13 cellular contexts compared by ENCODE assay signal in genomic region chr14:100063314-100063941, GRCh38. TPM values are rescaled to one million over a fixed set of nuclear protein-coding genes. Genes with fewer than 3 reads are reported as not detected.
DNase-seq lines count a peak whose midpoint lies in the region; ATAC-seq lines count a peak whose summit lies in the region.
"Had no signal": no experiment of that assay in that cellular context is flagged by ENCODE, and none has a peak within 500 bp of the region (broad histone marks: within the 10 kb centered on the region; RNA-seq: fewer than 3 reads in every experiment).

No MANE protein-coding gene starts in this region.

- H3K4me1 Mint-ChIP-seq in CD4-positive, alpha-beta memory T cell = peaks cover 53 to 97% (median 63%) of the 10 kb centered on the region in 4 donors
- H3K4me1 Mint-ChIP-seq in IgD-negative memory B cell = peaks cover 36 to 68% (median 47%) of the 10 kb centered on the region in 3 donors
- H3K4me1 Mint-ChIP-seq in activated T-helper 2 cell treated with anti-CD3 and anti-CD28 coated beads, Interferon-gamma antibody, Interleukin-2, Interleukin-4, amounts not matched to agents 10 μg/mL and 5 μg/mL and 100 μg/mL, durations not matched to agents 14 hours and 24 hours and 36 hours (ENCODE audit: low read depth) = peaks cover 82% of the 10 kb centered on the region
- H3K4me1 Mint-ChIP-seq in naive thymus-derived CD8-positive, alpha-beta T cell = peaks cover 47 to 83% (median 74%) of the 10 kb centered on the region in 4 donors

- no peaks in the 10 kb centered on the region for H3K27me3 Mint-ChIP-seq in CD4-positive, alpha-beta memory T cell
- no peaks in the 10 kb centered on the region for H3K27me3 Mint-ChIP-seq in IgD-negative memory B cell
- no peaks in the 10 kb centered on the region for H3K27me3 Mint-ChIP-seq in activated T-helper 2 cell treated with anti-CD3 and anti-CD28 coated beads, Interferon-gamma antibody, Interleukin-2, Interleukin-4, amounts not matched to agents 10 μg/mL and 5 μg/mL and 100 μg/mL, durations not matched to agents 14 hours and 24 hours and 36 hours (ENCODE audit: low read depth)
- no peaks in the 10 kb centered on the region for H3K27me3 Mint-ChIP-seq in naive thymus-derived CD8-positive, alpha-beta T cell

- H3K4me3 Mint-ChIP-seq in CD4-positive, alpha-beta memory T cell = peak overlapping the region; percentile 73 to 99 (median 87)
- peak overlapping the region in 3 of 4 donors; percentile 3 to 47 (median 32) for H3K4me3 Mint-ChIP-seq in IgD-negative memory B cell
- peak overlapping the region; percentile 71 for H3K4me3 Mint-ChIP-seq in activated T-helper 2 cell treated with anti-CD3 and anti-CD28 coated beads, Interferon-gamma antibody, Interleukin-2, Interleukin-4, amounts not matched to agents 10 μg/mL and 5 μg/mL and 100 μg/mL, durations not matched to agents 14 hours and 24 hours and 36 hours (ENCODE audit: low read depth)
- H3K4me3 Mint-ChIP-seq in naive thymus-derived CD8-positive, alpha-beta T cell = peak overlapping the region; percentile 9 to 98 (median 81)

- H3K27ac Mint-ChIP-seq in CD4-positive, alpha-beta memory T cell = peak overlapping the region; percentile 95 to 100 (median 100)
- H3K27ac Mint-ChIP-seq in IgD-negative memory B cell = peak overlapping the region; percentile 5 to 92 (median 24)
- peak overlapping the region; percentile 99 for H3K27ac Mint-ChIP-seq in activated T-helper 2 cell treated with anti-CD3 and anti-CD28 coated beads, Interferon-gamma antibody, Interleukin-2, Interleukin-4, amounts not matched to agents 10 μg/mL and 5 μg/mL and 100 μg/mL, durations not matched to agents 14 hours and 24 hours and 36 hours
- H3K27ac Mint-ChIP-seq in naive thymus-derived CD8-positive, alpha-beta T cell = peak overlapping the region; percentile 93 to 100 (median 99)

- no peaks in the 10 kb centered on the region for H3K9me3 Mint-ChIP-seq in CD4-positive, alpha-beta memory T cell
- H3K9me3 Mint-ChIP-seq in IgD-negative memory B cell = no peaks in the 10 kb centered on the region
- H3K9me3 Mint-ChIP-seq in activated T-helper 2 cell treated with anti-CD3 and anti-CD28 coated beads, Interferon-gamma antibody, Interleukin-2, Interleukin-4, amounts not matched to agents 10 μg/mL and 5 μg/mL and 100 μg/mL, durations not matched to agents 14 hours and 24 hours and 36 hours = no peaks in the 10 kb centered on the region
- no peaks in the 10 kb centered on the region for H3K9me3 Mint-ChIP-seq in naive thymus-derived CD8-positive, alpha-beta T cell

- H3K36me3 ChIP-seq in CD4-positive, alpha-beta memory T cell (ENCODE audit: insufficient read depth, low read length) = no peaks in the 10 kb centered on the region
- H3K36me3 ChIP-seq: BE2C, ovary had no signal

- peaks cover 15 to 29% of the 10 kb centered on the region in 2 donors for H3K36me3 Mint-ChIP-seq in CD4-positive, alpha-beta memory T cell
- H3K36me3 Mint-ChIP-seq in IgD-negative memory B cell = no peaks in the 10 kb centered on the region
- peaks cover 25% of the 10 kb centered on the region for H3K36me3 Mint-ChIP-seq in activated T-helper 2 cell treated with anti-CD3 and anti-CD28 coated beads, Interferon-gamma antibody, Interleukin-2, Interleukin-4, amounts not matched to agents 10 μg/mL and 5 μg/mL and 100 μg/mL, durations not matched to agents 14 hours and 24 hours and 36 hours (ENCODE audit: low read depth)
- H3K36me3 Mint-ChIP-seq in naive thymus-derived CD8-positive, alpha-beta T cell = peaks cover 15 to 24% (median 21%) of the 10 kb centered on the region in 3 donors

- H3K4me1 ChIP-seq in CD4-positive, alpha-beta memory T cell (ENCODE audit: insufficient read depth, low read length) = peaks cover 72% of the 10 kb centered on the region
- H3K4me1 ChIP-seq: BE2C had no signal

- no peaks in the 10 kb centered on the region for H3K27me3 ChIP-seq in CD4-positive, alpha-beta memory T cell (ENCODE audit: insufficient read depth, low read length)
- H3K27me3 ChIP-seq: BE2C, ovary had no signal

- intact Hi-C loops in CD4-positive, alpha-beta memory T cell (cut with micrococcal nuclease) = no loop called here
- intact Hi-C loops in activated T-helper 2 cell treated with anti-CD3 and anti-CD28 coated beads, Interferon-gamma antibody, Interleukin-2, Interleukin-4, amounts not matched to agents 10 μg/mL and 5 μg/mL and 100 μg/mL, durations not matched to agents 14 hours and 24 hours and 36 hours (cut with micrococcal nuclease) = loop anchor here (10.0 kb wide), 2 partner anchors 579 to 829 kb away; partner anchors contain the start of genes CCNK and SETD3

- POLR2A ChIA-PET in CD4-positive, alpha-beta memory T cell (lab: Charles Lee; ENCODE audit: partially characterized antibody) = interaction anchor here (1.2 to 22.7 kb wide), 5 partner anchors 13 to 176 kb away, joined by 3 to 1011 read pairs (median 85); partner anchors contain the start of gene YY1
- POLR2A ChIA-PET in naive thymus-derived CD8-positive, alpha-beta T cell (lab: Charles Lee) = interaction anchor here (7.0 to 52.2 kb wide), 2 partner anchors 30 to 159 kb away, joined by 46 to 2215 read pairs; partner anchors contain the start of gene EVL

- CTCF ChIA-PET in CD4-positive, alpha-beta memory T cell (lab: Charles Lee; ENCODE audit: partially characterized antibody) = interaction anchor here (3.5 to 34.7 kb wide), 2 partner anchors 31 to 130 kb away, joined by 17 to 1350 read pairs; no protein-coding TSS in a partner anchor

- DNase-seq in CD4-positive, alpha-beta memory T cell = peak in 2 of 5 donors; percentile 54 to 74
- no peak for DNase-seq in activated T-helper 2 cell treated with anti-CD3 and anti-CD28 coated beads, Interferon-gamma antibody, Interleukin-2, Interleukin-4, amounts not matched to agents 10 μg/mL and 5 μg/mL and 100 μg/mL, durations not matched to agents 14 hours and 24 hours and 36 hours (ENCODE audit: low spot score)
- no peak for DNase-seq in naive thymus-derived CD8-positive, alpha-beta T cell
- DNase-seq: BE2C, mesendoderm, NCI-H1436, NCI-H446 treated with DMSO at 0.1 percent for 48 hours, ovary had no signal

- ATAC-seq in naive thymus-derived CD8-positive, alpha-beta T cell = no peak
- ATAC-seq in GM19463 (IDR thresholded peaks at IDR 0.05; ENCODE audit: unreplicated experiment) (no peak), GM21515 (IDR thresholded peaks at IDR 0.05; ENCODE audit: unreplicated experiment) (no peak), HG03354 (IDR thresholded peaks at IDR 0.05; ENCODE audit: poor library complexity, severe bottlenecking, unreplicated experiment) (no peak), GM21786 (IDR thresholded peaks at IDR 0.05; ENCODE audit: unreplicated experiment) (no peak)

- peak overlapping the region; percentile 34 to 48 for H3K4me3 ChIP-seq in CD4-positive, alpha-beta memory T cell (ENCODE audit: low read length in 2 of 2)
- H3K4me3 ChIP-seq: ovary had no signal

- peak overlapping the region; percentile 61 for H3K27ac ChIP-seq in CD4-positive, alpha-beta memory T cell (ENCODE audit: low read depth, low read length)
- H3K27ac ChIP-seq: ovary had no signal

- H3K9me3 ChIP-seq in CD4-positive, alpha-beta memory T cell (ENCODE audit: control insufficient read depth in 1 of 2, low read length in 2 of 2) = no peaks in the 10 kb centered on the region
- H3K9me3 ChIP-seq: BE2C, ovary had no signal

RNA-seq across cellular contexts. Expression of gene EVL, which starts 1.8 kb away (rescaled TPM):
- 1,000 to 10,000 TPM; 1,287 to 1,352 TPM for total RNA-seq in CD4-positive, alpha-beta memory T cell
- polyA plus RNA-seq in CD4-positive, alpha-beta memory T cell = 100 to 1,000 TPM in 1 of 2 donors, 10 to 100 TPM in 1; 81.8 to 147 TPM
- polyA plus RNA-seq in IgD-negative memory B cell = 73.3 TPM
- 255 TPM in 2 replicates for total RNA-seq in activated T-helper 2 cell treated with anti-CD3 and anti-CD28 coated beads, Interferon-gamma antibody, Interleukin-2, Interleukin-4, amounts not matched to agents 10 μg/mL and 5 μg/mL and 100 μg/mL, durations not matched to agents 14 hours and 24 hours and 36 hours
- 1,000 to 10,000 TPM; 1,491 to 1,493 TPM for total RNA-seq in naive thymus-derived CD8-positive, alpha-beta T cell
- 100 to 1,000 TPM; 111 to 153 (median 148) TPM for polyA plus RNA-seq in naive thymus-derived CD8-positive, alpha-beta T cell

Comparison
In these comparisons a context has a peak if more than half of its experiments do, and no peak if none do; other contexts are left out.
1. H3K27ac Mint-ChIP-seq: peak in every context shown above with its lines; median percentile 100 in CD4-positive, alpha-beta memory T cell; 99 in activated T-helper 2 cell treated with anti-CD3 and anti-CD28 coated beads, Interferon-gamma antibody, Interleukin-2, Interleukin-4, amounts not matched to agents 10 μg/mL and 5 μg/mL and 100 μg/mL, durations not matched to agents 14 hours and 24 hours and 36 hours; 99 in naive thymus-derived CD8-positive, alpha-beta T cell; 24 in IgD-negative memory B cell.
2. H3K4me3 Mint-ChIP-seq: peak in every context shown above with its lines; median percentile 87 in CD4-positive, alpha-beta memory T cell; 81 in naive thymus-derived CD8-positive, alpha-beta T cell; 71 in activated T-helper 2 cell treated with anti-CD3 and anti-CD28 coated beads, Interferon-gamma antibody, Interleukin-2, Interleukin-4, amounts not matched to agents 10 μg/mL and 5 μg/mL and 100 μg/mL, durations not matched to agents 14 hours and 24 hours and 36 hours; 32 in IgD-negative memory B cell.